Comparison of ENCODE assay signal across 1 cellular context in the genomic region with DNA sequence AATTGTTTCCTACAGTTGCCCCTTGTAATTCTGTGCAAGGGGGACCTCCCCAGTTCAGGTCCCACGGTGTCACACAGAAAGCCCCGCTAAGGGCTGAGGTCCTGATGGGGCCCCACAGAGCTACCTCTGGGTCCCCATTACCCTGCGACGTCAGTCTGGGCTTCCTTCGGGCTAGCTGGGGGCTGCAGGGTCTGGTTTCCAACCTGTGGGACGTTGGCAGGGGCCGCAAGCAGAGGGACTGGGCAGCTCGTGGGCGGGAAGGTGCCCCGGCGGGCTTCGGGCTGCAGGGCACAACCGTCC.
TF ChIP-seq lines count a peak whose summit lies in the region.

No MANE protein-coding gene starts in this region.

TF ChIP-seq in IMR-90, 13 proteins besides CTCF, POLR2A, EP300 and RAD21 (continued from another document):
- TF ChIP-seq RFX5 (IDR thresholded peaks at IDR 0.05; ENCODE audit: low read depth, low read length) (no peak), CEBPB (IDR thresholded peaks at IDR 0.05; ENCODE audit: low read depth, low read length) (no peak), MAFK (IDR thresholded peaks at IDR 0.05; ENCODE audit: low read depth, low read length) (no peak), CHD1 (IDR thresholded peaks at IDR 0.05; ENCODE audit: low read depth, low read length) (no peak), RCOR1 (IDR thresholded peaks at IDR 0.05; ENCODE audit: insufficient replicate concordance, low read length) (no peak), MXI1 (IDR thresholded peaks at IDR 0.05; ENCODE audit: borderline replicate concordance, low read depth, low read length) (no peak), SMC3 (IDR thresholded peaks at IDR 0.05; ENCODE audit: low read depth, low read length) (no peak)
- TF ChIP-seq, protein P1, sequence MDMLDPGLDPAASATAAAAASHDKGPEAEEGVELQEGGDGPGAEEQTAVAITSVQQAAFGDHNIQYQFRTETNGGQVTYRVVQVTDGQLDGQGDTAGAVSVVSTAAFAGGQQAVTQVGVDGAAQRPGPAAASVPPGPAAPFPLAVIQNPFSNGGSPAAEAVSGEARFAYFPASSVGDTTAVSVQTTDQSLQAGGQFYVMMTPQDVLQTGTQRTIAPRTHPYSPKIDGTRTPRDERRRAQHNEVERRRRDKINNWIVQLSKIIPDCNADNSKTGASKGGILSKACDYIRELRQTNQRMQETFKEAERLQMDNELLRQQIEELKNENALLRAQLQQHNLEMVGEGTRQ (IDR thresholded peaks at IDR 0.05; ENCODE audit: low read depth, low read length) = no peak
- TF ChIP-seq, protein P2, sequence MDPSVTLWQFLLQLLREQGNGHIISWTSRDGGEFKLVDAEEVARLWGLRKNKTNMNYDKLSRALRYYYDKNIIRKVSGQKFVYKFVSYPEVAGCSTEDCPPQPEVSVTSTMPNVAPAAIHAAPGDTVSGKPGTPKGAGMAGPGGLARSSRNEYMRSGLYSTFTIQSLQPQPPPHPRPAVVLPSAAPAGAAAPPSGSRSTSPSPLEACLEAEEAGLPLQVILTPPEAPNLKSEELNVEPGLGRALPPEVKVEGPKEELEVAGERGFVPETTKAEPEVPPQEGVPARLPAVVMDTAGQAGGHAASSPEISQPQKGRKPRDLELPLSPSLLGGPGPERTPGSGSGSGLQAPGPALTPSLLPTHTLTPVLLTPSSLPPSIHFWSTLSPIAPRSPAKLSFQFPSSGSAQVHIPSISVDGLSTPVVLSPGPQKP (IDR thresholded peaks at IDR 0.05; ENCODE audit: borderline replicate concordance, low read depth, low read length) = no peak
